ENCODE assay signal across 11 cellular contexts in the genomic region with DNA sequence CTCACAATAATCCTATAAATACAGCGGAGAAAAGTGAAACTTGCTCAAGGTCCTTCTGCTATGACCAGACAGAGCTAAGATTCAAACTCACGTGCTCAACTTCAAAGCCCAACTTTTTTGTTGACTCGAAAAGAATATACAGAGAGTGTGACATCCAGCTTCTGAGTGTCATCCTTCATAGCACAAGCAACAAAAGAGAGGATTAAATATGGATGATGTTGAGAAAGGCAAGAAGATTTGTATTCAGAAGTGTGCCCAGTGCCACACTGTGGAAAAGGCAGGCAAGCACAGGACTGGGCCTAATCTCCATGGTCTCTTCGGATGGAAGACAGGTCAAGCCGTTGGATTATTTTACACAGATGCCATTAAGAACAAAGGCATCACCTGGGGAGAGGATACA. TPM values are rescaled to one million over a fixed set of nuclear protein-coding genes. Genes with fewer than 3 reads are reported as not detected.
DNase-seq lines count a peak whose midpoint lies in the region; ATAC-seq and TF ChIP-seq lines count a peak whose summit lies in the region.
"Had no signal": no experiment of that assay in that cellular context is flagged by ENCODE, and none has a peak within 500 bp of the region (broad histone marks: within the 10 kb centered on the region; RNA-seq: fewer than 3 reads in every experiment).

No MANE protein-coding gene starts in this region.

- 0 out of 2 replicates have a peak, but pooled peaks have one; percentile 11 for TF ChIP-seq CTCF in AG04450 (IDR thresholded peaks at IDR 0.05; ENCODE audit: low read depth, low read length)
- TF ChIP-seq CTCF in colonic mucosa (IDR thresholded peaks at IDR 0.05) = no peak

- POLR2A ChIA-PET in AG04450 (lab: Yijun Ruan, JAX) = no interaction called here

- in situ Hi-C loops in SK-MEL-5 (cut with HindIII; ENCODE audit: low pct_unique_long_range_greater_than_20kb, low sequenced_read_pairs) = no loop called here

- DNase-seq in AG04450 (ENCODE audit: low read depth, low spot score) (no peak), HCEC 1CT (peak; percentile 17), SK-MEL-5 (ENCODE audit: low read depth, low spot score) (peak; percentile 84), left kidney (ENCODE audit: low read depth, low spot score) (peak; percentile 32), colonic mucosa (no peak), NCI-H446 treated with DMSO at 0.1 percent for 48 hours (lab: John Stamatoyannopoulos, UW) (no peak), NCI-H2029 treated with DMSO at 0.1 percent for 48 hours (lab: John Stamatoyannopoulos, UW) (no peak)
- DNase-seq: activated gamma-delta T cell treated with Interleukin-2 at 50 U/mL for 16 hours, NCI-H1105 treated with DMSO at 0.1 percent for 48 hours, testis had no signal

- H3K4me3 ChIP-seq in AG04450 (ENCODE audit: low read depth, low read length) = no peak overlapping the region
- H3K4me3 ChIP-seq in colonic mucosa = no peak overlapping the region
- H3K4me3 ChIP-seq: testis had no signal

- peak overlapping the region in 1 of 2 donors; percentile 19 for H3K9ac ChIP-seq in colonic mucosa (ENCODE audit: low read depth in 2 of 2, low read length in 2 of 2)

- no peak for ATAC-seq in GM18907 (IDR thresholded peaks at IDR 0.05; ENCODE audit: unreplicated experiment)

- no peaks in the 10 kb centered on the region for H3K9me3 ChIP-seq in AG04450 (ENCODE audit: control insufficient read depth, insufficient read depth, low read length)
- no peaks in the 10 kb centered on the region for H3K9me3 ChIP-seq in colonic mucosa
- H3K9me3 ChIP-seq: testis had no signal

- CTCF ChIA-PET in AG04450 (lab: Charles Lee) = interaction anchor here (1.2 to 4.6 kb wide), 5 partner anchors 10 to 597 kb away, joined by 3 to 107 read pairs (median 18); no protein-coding TSS in a partner anchor

- intact Hi-C loops in colonic mucosa (cut with DNase I) = no loop called here

- H3K27ac ChIP-seq in AG04450 (ENCODE audit: low read depth, low read length) (no peak overlapping the region), colonic mucosa (no peak overlapping the region)
- H3K27ac ChIP-seq: testis had no signal

- no peaks in the 10 kb centered on the region for H3K4me1 ChIP-seq in colonic mucosa
- H3K4me1 ChIP-seq: testis had no signal

- H3K36me3 ChIP-seq in colonic mucosa = no peaks in the 10 kb centered on the region

- H3K27me3 ChIP-seq in AG04450 (ENCODE audit: control insufficient read depth, insufficient read depth, low read length) (no peaks in the 10 kb centered on the region), colonic mucosa (no peaks in the 10 kb centered on the region)
- H3K27me3 ChIP-seq: testis had no signal

RNA-seq across cellular contexts. Expression of a gene that starts 2.1 kb away (rescaled TPM):
- 33.2 and 48.7 TPM in 2 replicates for polyA plus RNA-seq in AG04450 (2011; rRNA removed)
- polyA minus RNA-seq in AG04450 (2011; rRNA and poly(A)+ RNA removed) = 7.2 and 15.0 TPM in 2 replicates
- total RNA-seq in SK-MEL-5 (2014; rRNA removed; shearing (Covaris generic)) = 56.7 and 63.1 TPM in 2 replicates
- 85.3 and 92.6 TPM in 2 replicates for polyA plus RNA-seq in SK-MEL-5 (2015; cell fraction: cytosol; rRNA removed)
- 57.3 and 67.5 TPM in 2 replicates for polyA plus RNA-seq in SK-MEL-5 (2015; cell fraction: nucleus; rRNA removed)
- total RNA-seq in colonic mucosa = 10 to 100 TPM; 46.3 to 57.7 TPM

Comparison
In these comparisons a context has a peak if more than half of its experiments do, and no peak if none do; other contexts are left out.
1. DNase-seq: peak in HCEC 1CT (single experiment), SK-MEL-5 (single experiment) and left kidney (single experiment); none in AG04450 (single experiment), colonic mucosa (single experiment), NCI-H446 treated with DMSO at 0.1 percent for 48 hours (single experiment) and NCI-H2029 treated with DMSO at 0.1 percent for 48 hours (single experiment).